Comparison of ENCODE assay signal across 15 cellular contexts in the genomic region with DNA sequence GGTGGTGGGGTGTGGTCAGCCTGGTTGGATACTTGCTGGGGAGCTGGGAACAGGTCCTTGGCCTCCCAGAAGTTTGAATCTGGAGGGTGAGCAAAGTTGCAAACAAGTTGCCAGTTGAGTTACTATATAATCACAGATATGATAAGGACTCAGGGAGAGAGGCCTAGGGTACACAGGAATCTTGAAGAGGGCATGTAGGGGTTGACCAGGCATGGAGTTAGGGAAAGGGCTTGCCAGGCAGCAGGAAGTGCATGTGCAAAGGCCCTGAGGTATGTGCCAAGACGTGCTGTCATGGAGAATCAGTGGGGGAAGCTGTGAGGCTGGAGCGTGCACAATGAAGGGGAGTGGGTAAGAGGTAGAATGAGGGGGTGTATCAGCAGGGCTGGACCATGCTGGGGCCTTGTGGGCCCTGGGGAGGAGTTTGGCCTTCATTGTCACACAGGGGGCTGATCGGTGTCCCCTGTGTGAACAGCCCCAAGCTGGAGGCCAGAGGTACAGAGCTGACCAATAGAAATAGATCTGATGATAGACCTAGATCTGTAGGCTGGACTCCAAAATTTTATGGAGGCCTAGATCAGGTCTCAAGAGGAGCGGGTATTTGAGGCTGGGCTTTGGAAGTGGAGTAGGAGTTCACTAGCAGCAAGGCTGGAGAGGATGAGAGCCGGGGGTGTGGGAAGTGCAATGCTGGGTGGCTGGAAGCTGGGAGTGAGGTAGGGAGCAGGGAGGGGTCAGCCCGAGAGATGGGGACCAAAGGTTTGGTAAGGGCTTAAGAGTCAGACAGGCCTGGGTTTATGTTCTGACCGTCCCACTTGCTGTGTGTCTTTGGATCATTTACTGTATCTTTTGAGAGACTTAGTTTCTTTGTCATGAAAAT. TPM values are rescaled to one million over a fixed set of nuclear protein-coding genes. Genes with fewer than 3 reads are reported as not detected.
DNase-seq lines count a peak whose midpoint lies in the region; ATAC-seq and TF ChIP-seq lines count a peak whose summit lies in the region.
"Had no signal": no experiment of that assay in that cellular context is flagged by ENCODE, and none has a peak within 500 bp of the region (broad histone marks: within the 10 kb centered on the region; RNA-seq: fewer than 3 reads in every experiment).

No MANE protein-coding gene starts in this region.

- H3K4me1 ChIP-seq in endodermal cell (ENCODE audit: control insufficient read depth, insufficient read depth, low read length): peaks cover 12% of the 10 kb centered on the region
- H3K4me1 ChIP-seq in sigmoid colon: peaks cover 0 to 76% (median 60%) of the 10 kb centered on the region in 4 donors

- peak overlapping the region; percentile 3 to 20 (median 19) for H3K27ac Mint-ChIP-seq in IgD-negative memory B cell
- peak overlapping the region; percentile 85 for H3K27ac Mint-ChIP-seq in endodermal cell

- WGBS in endodermal cell (ENCODE audit: insufficient coverage in 1 of 2, insufficient read length in 1 of 2), 2 experiments: 86 to 92% methylated on average over 3 to 7 of the region's 7 CpGs
- WGBS in sigmoid colon, 2 donors: 77 to 94% methylated on average over 7 of the region's 7 CpGs

- H3K27me3 Mint-ChIP-seq in IgD-negative memory B cell (no peaks in the 10 kb centered on the region), endodermal cell (ENCODE audit: insufficient read depth) (no peaks in the 10 kb centered on the region)

- H3K27ac ChIP-seq in endodermal cell (ENCODE audit: low read depth, low read length) (no peak overlapping the region), sigmoid colon (peak overlapping the region in 3 of 4 donors; percentile 92 to 99 (median 94))
- H3K27ac ChIP-seq: C4-2B, neutrophil had no signal

- H3K9ac ChIP-seq in endodermal cell (ENCODE audit: extremely low read depth, low read length, poor library complexity, severe bottlenecking): no peak overlapping the region

- no peak for TF ChIP-seq CTCF in endodermal cell (conservative IDR thresholded peaks at IDR 0.05)
- TF ChIP-seq CTCF in sigmoid colon (IDR thresholded peaks at IDR 0.05): no peak

- no peaks in the 10 kb centered on the region for H3K9me3 ChIP-seq in endodermal cell (ENCODE audit: control insufficient read depth, low read length)
- H3K9me3 ChIP-seq in sigmoid colon: no peaks in the 10 kb centered on the region
- H3K9me3 ChIP-seq: neutrophil had no signal

- H3K36me3 ChIP-seq in endodermal cell (ENCODE audit: control insufficient read depth, insufficient read depth, low read length) (peaks cover 67% of the 10 kb centered on the region), sigmoid colon (peaks cover 0 to 19% (median 2%) of the 10 kb centered on the region in 4 donors)
- H3K36me3 ChIP-seq: neutrophil had no signal

- peak overlapping the region; percentile 81 for H3K4me3 ChIP-seq in endodermal cell (ENCODE audit: low read length)
- H3K4me3 ChIP-seq in sigmoid colon: no peak overlapping the region

- TF ChIP-seq POLR2A in sigmoid colon (IDR thresholded peaks at IDR 0.05): no peak

- ATAC-seq in HG02938 (IDR thresholded peaks at IDR 0.05; ENCODE audit: unreplicated experiment): no peak
- ATAC-seq: left colon, Panc1 had no signal

- peak overlapping the region in 1 of 4 donors; percentile 36 for H3K4me3 Mint-ChIP-seq in IgD-negative memory B cell
- peak overlapping the region; percentile 64 for H3K4me3 Mint-ChIP-seq in endodermal cell

- intact Hi-C loops in sigmoid colon (cut with DNase I): no loop called here

- H3K27me3 ChIP-seq in endodermal cell (ENCODE audit: control insufficient read depth, insufficient read depth, low read length, poor library complexity, severe bottlenecking) (no peaks in the 10 kb centered on the region), sigmoid colon (no peaks in the 10 kb centered on the region)

- H3K9me3 Mint-ChIP-seq in IgD-negative memory B cell (no peaks in the 10 kb centered on the region), endodermal cell (no peaks in the 10 kb centered on the region)

- DNase-seq in CD1c-positive myeloid dendritic cell (ENCODE audit: extremely low spot score) (peak; percentile 27), endodermal cell (peak; percentile 44), sigmoid colon (peak; percentile 43), pons (ENCODE audit: low spot score) (no peak), SK-N-DZ (ENCODE audit: low spot score) (no peak), NCI-H146 (lab: John Stamatoyannopoulos, UW) (no peak)
- DNase-seq: effector CD8-positive, alpha-beta T cell; GF-D8; stimulated activated CD4-positive, alpha-beta T cell treated with anti-CD3 and anti-CD28 coated beads, Interleukin-12 subunit alpha, Interleukin-12 subunit beta, amount 100 ng/mL, for 4 hours had no signal

- no peak for TF ChIP-seq EP300 in sigmoid colon (IDR thresholded peaks at IDR 0.05)

- peaks cover 11 to 17% (median 14%) of the 10 kb centered on the region in 3 donors for H3K4me1 Mint-ChIP-seq in IgD-negative memory B cell
- H3K4me1 Mint-ChIP-seq in endodermal cell: peaks cover 40% of the 10 kb centered on the region

- H3K36me3 Mint-ChIP-seq in IgD-negative memory B cell: peaks cover 1% of the 10 kb centered on the region
- H3K36me3 Mint-ChIP-seq in endodermal cell (ENCODE audit: low read depth): peaks cover 58% of the 10 kb centered on the region

RNA-seq across cellular contexts. Expression of a gene that starts 2.9 kb away (rescaled TPM):
- 2.3 TPM for polyA plus RNA-seq in IgD-negative memory B cell
- total RNA-seq in endodermal cell: 100 to 1,000 TPM in 1 of 2 donors, 10 to 100 TPM in 1; 75.6 to 109 TPM
- 48.4 TPM for polyA plus RNA-seq in endodermal cell (2013, experiment 1 of 2)
- polyA plus RNA-seq in endodermal cell (2013, experiment 2 of 2): 41.1 TPM
- 10 to 100 TPM; 28.1 to 52.3 (median 40.0) TPM for total RNA-seq in sigmoid colon
- polyA plus RNA-seq in sigmoid colon: 10 to 100 TPM; 64.3 to 91.8 (median 79.1) TPM
- polyA plus RNA-seq in SK-N-DZ (2014; cell fraction: cytosol; rRNA removed): 43.8 and 54.5 TPM in 2 replicates
- 68.7 and 96.4 TPM in 2 replicates for polyA plus RNA-seq in SK-N-DZ (2014; cell fraction: nucleus; rRNA removed)

RNA-seq across cellular contexts. Expression of a gene that starts 59.4 kb away (rescaled TPM):
- polyA plus RNA-seq in IgD-negative memory B cell (27.7 TPM), sigmoid colon (10 to 100 TPM; 34.2 to 57.1 (median 42.0) TPM)
- total RNA-seq in endodermal cell (10 to 100 TPM; 44.4 to 49.9 TPM), sigmoid colon (10 to 100 TPM; 30.4 to 68.5 (median 58.2) TPM)
- 60.3 TPM for polyA plus RNA-seq in endodermal cell (2013, experiment 1 of 2)
- 61.4 TPM for polyA plus RNA-seq in endodermal cell (2013, experiment 2 of 2)
- 25.2 and 27.4 TPM in 2 replicates for polyA plus RNA-seq in SK-N-DZ (2014; cell fraction: cytosol; rRNA removed)
- polyA plus RNA-seq in SK-N-DZ (2014; cell fraction: nucleus; rRNA removed): 11.9 and 19.2 TPM in 2 replicates

Comparison
In these comparisons a context has a peak if more than half of its experiments do, and no peak if none do; other contexts are left out.
1. DNase-seq: peak in CD1c-positive myeloid dendritic cell (single experiment), endodermal cell (single experiment) and sigmoid colon (single experiment); none in pons (single experiment), SK-N-DZ (single experiment) and NCI-H146 (single experiment).